ENCODE assay signal across 18 cellular contexts in the genomic region with DNA sequence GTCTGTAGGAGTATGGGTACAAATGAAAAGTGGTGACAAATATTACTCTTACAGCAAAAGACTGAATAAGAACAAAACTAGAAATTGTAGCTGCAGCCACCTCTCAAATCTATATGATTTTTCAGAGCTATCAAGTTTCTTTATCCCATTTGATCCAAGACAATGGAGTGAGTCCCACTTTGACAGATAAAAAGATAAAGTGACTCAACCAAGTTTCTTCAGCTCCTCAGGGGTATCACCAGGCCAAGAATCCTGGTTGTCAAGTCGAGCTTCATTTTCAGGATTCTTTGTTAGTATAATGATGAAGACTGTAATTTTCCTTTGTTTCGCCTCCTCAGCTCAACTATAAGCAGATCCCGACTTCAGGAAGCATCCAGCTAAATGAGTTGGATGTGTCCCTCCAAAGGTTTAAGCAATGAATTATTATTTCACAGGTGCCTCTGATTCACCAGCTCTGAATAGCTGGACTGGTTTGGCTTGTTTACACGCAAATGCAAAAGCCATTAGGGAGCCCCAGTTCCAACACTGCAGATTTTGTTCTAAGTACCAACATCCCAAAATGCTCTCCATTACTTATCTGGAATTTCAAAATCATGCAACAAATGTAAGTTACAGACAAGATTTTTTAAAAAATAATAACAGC.
DNase-seq lines count a peak whose midpoint lies in the region; ATAC-seq and TF ChIP-seq lines count a peak whose summit lies in the region.
"Had no signal": no experiment of that assay in that cellular context is flagged by ENCODE, and none has a peak within 500 bp of the region (broad histone marks: within the 10 kb centered on the region; RNA-seq: fewer than 3 reads in every experiment).

No MANE protein-coding gene starts in this region.

- H3K9me3 Mint-ChIP-seq in osteocyte (ENCODE audit: unreplicated experiment) (no peaks in the 10 kb centered on the region), type B pancreatic cell (no peaks in the 10 kb centered on the region), Calu3 (ENCODE audit: low read depth, unreplicated experiment) (no peaks in the 10 kb centered on the region)
- H3K9me3 Mint-ChIP-seq: H9 had no signal

- no TSS peak for BruUV-seq in Calu3 (replicated peaks; lab: Mats Ljungman, UMichigan)

- H3K4me1 Mint-ChIP-seq in osteocyte (ENCODE audit: unreplicated experiment): no peaks in the 10 kb centered on the region
- H3K4me1 Mint-ChIP-seq in type B pancreatic cell (ENCODE audit: unreplicated experiment): peaks cover 26% of the 10 kb centered on the region
- no peaks in the 10 kb centered on the region for H3K4me1 Mint-ChIP-seq in Calu3 (ENCODE audit: low read depth, unreplicated experiment)
- H3K4me1 Mint-ChIP-seq: CD4-positive, alpha-beta memory T cell had no signal

- CTCF ChIA-PET in RWPE1 (lab: Yijun Ruan, JAX): interaction anchor here (1.0 kb wide), 1 partner anchor 290 kb away, joined by 3 read pairs; no protein-coding TSS in a partner anchor
- CTCF ChIA-PET in Calu3 (lab: Charles Lee): interaction anchor here (1.0 kb wide), 1 partner anchor 56 kb away, joined by 3 read pairs; no protein-coding TSS in a partner anchor

- peak; percentile 54 for DNase-seq in RWPE1 (ENCODE audit: low spot score)
- DNase-seq in osteocyte (ENCODE audit: extremely low spot score, unreplicated experiment): peak; percentile 11
- no peak for DNase-seq in type B pancreatic cell (ENCODE audit: extremely low spot score, unreplicated experiment)
- DNase-seq in Calu3: no peak
- DNase-seq in DMS 273 treated with DMSO at 0.1 percent for 48 hours (lab: John Stamatoyannopoulos, UW): no peak
- DNase-seq: ACHN; AML-193; CD4-positive, alpha-beta memory T cell; DMS53; DND-41; EL; H9 had no signal

- ATAC-seq in esophagus mucosa (peak; percentile 81), GM18519 (IDR thresholded peaks at IDR 0.05; ENCODE audit: low FRiP score, unreplicated experiment) (no peak), GM19035 (IDR thresholded peaks at IDR 0.05; ENCODE audit: unreplicated experiment) (no peak)

- H3K27me3 Mint-ChIP-seq in osteocyte (ENCODE audit: unreplicated experiment) (peaks cover 22% of the 10 kb centered on the region), type B pancreatic cell (no peaks in the 10 kb centered on the region), Calu3 (ENCODE audit: unreplicated experiment) (peaks cover 86% of the 10 kb centered on the region)

- H3K27ac ChIP-seq in RWPE1: no peak overlapping the region
- H3K27ac ChIP-seq: C4-2B, HL-60, KMS-11 had no signal

- POLR2A ChIA-PET in RWPE1 (lab: Yijun Ruan, JAX; ENCODE audit: low non-redundant PET): interaction anchor here (0.8 kb wide), 1 partner anchor 239 kb away, joined by 5 read pairs; a partner anchor contains a TSS

- no peak overlapping the region for H3K27ac Mint-ChIP-seq in osteocyte (ENCODE audit: unreplicated experiment)
- peak overlapping the region; percentile 72 for H3K27ac Mint-ChIP-seq in type B pancreatic cell
- no peak overlapping the region for H3K27ac Mint-ChIP-seq in Calu3 (ENCODE audit: unreplicated experiment)
- H3K27ac Mint-ChIP-seq: CD4-positive, alpha-beta memory T cell; H9 had no signal

- H3K36me3 Mint-ChIP-seq in osteocyte (ENCODE audit: unreplicated experiment) (no peaks in the 10 kb centered on the region), type B pancreatic cell (no peaks in the 10 kb centered on the region), Calu3 (ENCODE audit: insufficient read depth, unreplicated experiment) (no peaks in the 10 kb centered on the region)
- H3K36me3 Mint-ChIP-seq: CD4-positive, alpha-beta memory T cell had no signal

- no peak overlapping the region for H3K4me3 Mint-ChIP-seq in osteocyte (ENCODE audit: unreplicated experiment)
- H3K4me3 Mint-ChIP-seq in type B pancreatic cell: peak overlapping the region; percentile 37
- H3K4me3 Mint-ChIP-seq in Calu3 (ENCODE audit: low read depth, unreplicated experiment): no peak overlapping the region
- H3K4me3 Mint-ChIP-seq: CD4-positive, alpha-beta memory T cell; H9 had no signal

- no peak for TF ChIP-seq CTCF in RWPE1 (conservative IDR thresholded peaks at IDR 0.05; ENCODE audit: low read depth)
- TF ChIP-seq CTCF in osteocyte (IDR thresholded peaks at IDR 0.05): no peak
- no peak for TF ChIP-seq CTCF in type B pancreatic cell (conservative IDR thresholded peaks at IDR 0.05)
- no peak for TF ChIP-seq CTCF in Calu3 (IDR thresholded peaks at IDR 0.05; ENCODE audit: unreplicated experiment)

- intact Hi-C loops in Calu3 (cut with micrococcal nuclease; ENCODE audit: unreplicated experiment): loop anchor here (10.0 kb wide), 1 partner anchor 245 kb away; no protein-coding TSS in a partner anchor

Comparison
In these comparisons a context has a peak if more than half of its experiments do, and no peak if none do; other contexts are left out.
1. DNase-seq: peak in RWPE1 (single experiment) and osteocyte (single experiment); none in type B pancreatic cell (single experiment), Calu3 (single experiment) and DMS 273 treated with DMSO at 0.1 percent for 48 hours (single experiment).